In genomic region chr14:35158951-35159653, GRCh38 we compare ENCODE assay signal across 14 cellular contexts. TPM values are rescaled to one million over a fixed set of nuclear protein-coding genes. Genes with fewer than 3 reads are reported as not detected.
DNase-seq lines count a peak whose midpoint lies in the region; ATAC-seq and TF ChIP-seq lines count a peak whose summit lies in the region.
"Had no signal": no experiment of that assay in that cellular context is flagged by ENCODE, and none has a peak within 500 bp of the region (broad histone marks: within the 10 kb centered on the region; RNA-seq: fewer than 3 reads in every experiment).

No MANE protein-coding gene starts in this region.

- no peaks in the 10 kb centered on the region for H3K9me2 ChIP-seq in HCT116 (ENCODE audit: insufficient read depth)

- no peaks in the 10 kb centered on the region for H3K9me3 ChIP-seq in HCT116 (ENCODE audit: control insufficient read depth in 1 of 2, insufficient read depth in 1 of 2, low read depth in 1 of 2, low read length in 2 of 2)
- H3K9me3 ChIP-seq in osteoblast (ENCODE audit: low read depth, low read length) = no peaks in the 10 kb centered on the region
- H3K9me3 ChIP-seq: esophagus muscularis mucosa had no signal

- H3K4me2 ChIP-seq in HCT116 (ENCODE audit: low read length) (peak overlapping the region; percentile 59), osteoblast (ENCODE audit: insufficient read depth, low read length) (no peak overlapping the region)

- no TSS peak for BruUV-seq in HCT116 (replicated peaks; lab: Mats Ljungman, UMichigan)

- CTCF ChIA-PET in HCT116 (lab: Charles Lee) = interaction anchor here (1.1 kb wide), 1 partner anchor 37 kb away, joined by 3 read pairs; the partner anchor contains the start of genes PPP2R3C and PRORP

- no peak for TF ChIP-seq RAD21 in HCT116 (IDR thresholded peaks at IDR 0.05; ENCODE audit: low read depth)

- H3K9ac ChIP-seq in HCT116 (ENCODE audit: low read length) = no peak overlapping the region

- H3K27me3 ChIP-seq in HCT116 (ENCODE audit: insufficient read depth, low read length) (no peaks in the 10 kb centered on the region), osteoblast (ENCODE audit: insufficient read depth, low read length) (no peaks in the 10 kb centered on the region)
- H3K27me3 ChIP-seq: cardiac muscle cell, esophagus muscularis mucosa had no signal

- H2AFZ ChIP-seq in HCT116 (ENCODE audit: low read depth, low read length, poor library complexity, severe bottlenecking) (no peak overlapping the region), osteoblast (ENCODE audit: low read length) (no peak overlapping the region)

- H3K27ac ChIP-seq in HCT116 (ENCODE audit: low read depth, low read length) (no peak overlapping the region), osteoblast (ENCODE audit: low read depth, low read length) (peak overlapping the region; percentile 45)
- H3K27ac ChIP-seq: cardiac muscle cell, esophagus muscularis mucosa had no signal

- intact Hi-C loops in HCT116 (cut with micrococcal nuclease) = no loop called here

- TF ChIP-seq CTCF in HCT116 (IDR thresholded peaks at IDR 0.05 in 2 of 3, conservative IDR thresholded peaks at IDR 0.05 in 1 of 3; ENCODE audit: borderline replicate concordance in 1 of 3, insufficient read depth in 1 of 3, low read depth in 2 of 3, low read length in 2 of 3) = no peak
- TF ChIP-seq CTCF in fibroblast of pulmonary artery (IDR thresholded peaks at IDR 0.05; ENCODE audit: low read length, missing control alignments) = no peak
- no peak for TF ChIP-seq CTCF in osteoblast (IDR thresholded peaks at IDR 0.05; ENCODE audit: extremely low read depth, low read depth, low read length)

- H3K4me1 ChIP-seq in HCT116 (ENCODE audit: control insufficient read depth in 1 of 2, insufficient read depth in 2 of 2, low read length in 2 of 2) (peaks cover 12 to 22% of the 10 kb centered on the region in 2 experiments), osteoblast (ENCODE audit: insufficient read depth, low read length) (peaks cover 15% of the 10 kb centered on the region)

- H3K79me2 ChIP-seq in HCT116 (ENCODE audit: insufficient read depth, low read length) (peaks cover 6% of the 10 kb centered on the region; the same call in 1 of the 2 replicates), osteoblast (ENCODE audit: insufficient read depth, low read length) (peaks cover 2% of the 10 kb centered on the region)

- RAD21 ChIA-PET in HCT116 (lab: Charles Lee; ENCODE audit: low non-redundant PET in 1 of 2, low total read pairs in 2 of 2, uncharacterized antibody in 2 of 2, unreplicated experiment in 2 of 2) = no interaction called here

- DNase-seq in HCT116 (ENCODE audit: low read depth, low spot score) = no peak
- peak; percentile 23 for DNase-seq in SK-N-DZ (ENCODE audit: low spot score)
- DNase-seq in fibroblast of pulmonary artery (ENCODE audit: low read depth) = peak; percentile 26
- DNase-seq in osteoblast (ENCODE audit: insufficient read length, low spot score, missing footprints) = no peak
- no peak for DNase-seq in superior temporal gyrus (ENCODE audit: extremely low spot score)
- DNase-seq in stimulated activated CD4-positive, alpha-beta T cell treated with anti-CD3 and anti-CD28 coated beads, Interleukin-4, amount 100 ng/mL, for 24 hours = no peak
- DNase-seq: activated gamma-delta T cell treated with Interleukin-2 at 50 U/mL for 16 hours, GF-D8, GOT3, NCI-H2107 had no signal

- no peak for TF ChIP-seq POLR2A in HCT116 (IDR thresholded peaks at IDR 0.05; ENCODE audit: borderline replicate concordance, extremely low read depth, insufficient read depth, insufficient read length)

- H4K20me1 ChIP-seq in HCT116 (ENCODE audit: insufficient read depth) (no peaks in the 10 kb centered on the region), osteoblast (ENCODE audit: insufficient read depth, low read length) (peaks cover 3% of the 10 kb centered on the region)

- no peaks in the 10 kb centered on the region for H3K36me3 ChIP-seq in HCT116 (ENCODE audit: control insufficient read depth in 1 of 2, insufficient read depth in 2 of 2, low read length in 2 of 2)
- H3K36me3 ChIP-seq in osteoblast (ENCODE audit: insufficient read depth, low read length) = no peaks in the 10 kb centered on the region
- H3K36me3 ChIP-seq: cardiac muscle cell had no signal

- H3K4me3 ChIP-seq in HCT116 (replicated peaks in 1 of 2; ENCODE audit: low read depth in 1 of 2, low read length in 2 of 2) (no peak overlapping the region), fibroblast of pulmonary artery (replicated peaks; ENCODE audit: low read depth, low read length) (no peak overlapping the region), osteoblast (ENCODE audit: insufficient read depth, low read length) (no peak overlapping the region)
- H3K4me3 ChIP-seq: cardiac muscle cell, esophagus muscularis mucosa had no signal

- POLR2A ChIA-PET in HCT116 (lab: Charles Lee) = no interaction called here

- ATAC-seq in HCT116 (no peak), HG03159 (IDR thresholded peaks at IDR 0.05; ENCODE audit: unreplicated experiment) (no peak)
- ATAC-seq: sciatic nerve had no signal

TF ChIP-seq in HCT116, 20 proteins besides CTCF, POLR2A, EP300 and RAD21:
- TF ChIP-seq REST (IDR thresholded peaks at IDR 0.05; ENCODE audit: low read depth) (no peak), ZBTB33 (IDR thresholded peaks at IDR 0.05; ENCODE audit: extremely low read depth, insufficient replicate concordance, low read length) (no peak), FOSL1 (IDR thresholded peaks at IDR 0.05; ENCODE audit: low read depth) (no peak), POLR2AphosphoS5 (IDR thresholded peaks at IDR 0.05; ENCODE audit: low read depth, low read length) (no peak), MAX (IDR thresholded peaks at IDR 0.05) (no peak), CBX3 (IDR thresholded peaks at IDR 0.05; ENCODE audit: low read depth) (no peak), ELF1 (IDR thresholded peaks at IDR 0.05; ENCODE audit: borderline replicate concordance, low read depth) (no peak), SIN3A (IDR thresholded peaks at IDR 0.05; ENCODE audit: low read depth) (no peak), EZH2phosphoT487 (IDR thresholded peaks at IDR 0.05; ENCODE audit: borderline replicate concordance) (no peak), ATF3 (IDR thresholded peaks at IDR 0.05) (no peak)

RNA-seq across cellular contexts. Expression of gene PRORP, which starts 36.8 kb away (rescaled TPM):
- total RNA-seq in HCT116 (2021; ENCODE audit: unreplicated experiment) (28.0 TPM), osteoblast (27.7 and 30.4 TPM in 2 replicates)
- polyA plus RNA-seq in HCT116 (2012) = 12.7 and 13.7 TPM in 2 replicates
- 37.1 and 40.1 TPM in 2 replicates for polyA plus RNA-seq in SK-N-DZ (2014; cell fraction: cytosol; rRNA removed)
- 24.7 and 25.4 TPM in 2 replicates for polyA plus RNA-seq in SK-N-DZ (2014; cell fraction: nucleus; rRNA removed)

RNA-seq across cellular contexts. Expression of gene PPP2R3C, which starts 37.3 kb away (rescaled TPM):
- 14.1 TPM for total RNA-seq in HCT116 (2021; ENCODE audit: unreplicated experiment)
- 11.3 and 14.3 TPM in 2 replicates for polyA plus RNA-seq in HCT116 (2012)
- polyA plus RNA-seq in SK-N-DZ (2014; cell fraction: cytosol; rRNA removed) = 70.2 and 71.1 TPM in 2 replicates
- polyA plus RNA-seq in SK-N-DZ (2014; cell fraction: nucleus; rRNA removed) = 75.3 and 86.9 TPM in 2 replicates
- 53.0 and 53.9 TPM in 2 replicates for total RNA-seq in osteoblast

Comparison
In these comparisons a context has a peak if more than half of its experiments do, and no peak if none do; other contexts are left out.
1. DNase-seq: peak in SK-N-DZ (single experiment) and fibroblast of pulmonary artery (single experiment); none in HCT116 (single experiment), osteoblast (single experiment), superior temporal gyrus (single experiment) and stimulated activated CD4-positive, alpha-beta T cell treated with anti-CD3 and anti-CD28 coated beads, Interleukin-4, amount 100 ng/mL, for 24 hours (single experiment).